In the genomic region with DNA sequence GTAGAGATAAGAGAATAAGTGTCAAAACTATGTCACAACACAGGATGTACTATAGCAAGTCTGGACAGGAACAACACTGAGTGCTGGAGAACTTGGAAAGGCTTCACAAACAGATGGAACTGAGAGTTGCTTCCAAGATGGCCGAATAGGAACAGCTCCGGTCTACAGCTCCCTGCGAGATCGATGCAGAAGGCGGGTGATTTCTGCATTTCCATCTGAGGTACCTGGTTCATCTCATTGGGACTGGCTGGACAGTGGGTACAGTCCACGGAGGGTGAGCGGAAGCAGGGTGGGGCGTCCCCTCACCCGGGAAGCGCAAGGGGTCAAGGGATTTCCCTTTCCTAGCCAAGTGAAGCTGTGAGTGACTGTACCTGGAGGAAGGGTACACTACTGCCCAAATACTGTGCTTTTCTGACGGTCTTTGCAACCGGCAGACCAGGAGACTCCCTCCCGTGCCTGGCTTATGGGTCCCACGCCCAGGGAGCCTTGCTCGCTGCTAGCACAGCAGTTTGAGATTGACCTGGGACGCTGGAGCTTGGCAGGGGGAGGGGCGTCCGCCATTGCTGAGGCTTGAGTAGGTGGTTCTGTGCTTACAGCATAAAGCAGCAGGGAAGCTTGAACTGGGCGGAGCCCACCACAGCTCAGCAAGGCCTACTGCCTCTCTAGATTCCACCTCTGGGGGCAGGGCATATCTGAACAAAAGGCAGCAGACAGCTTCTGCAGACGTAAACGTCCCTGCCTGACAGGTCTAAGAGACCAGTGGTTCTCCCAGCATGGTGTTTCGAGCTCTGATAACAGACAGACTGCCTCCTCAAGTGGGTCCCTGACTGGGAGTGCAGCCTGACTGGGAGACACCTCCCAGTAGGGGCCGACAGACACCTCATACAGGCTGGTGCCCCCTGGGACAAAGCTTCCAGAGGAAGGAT, we compare ENCODE assay signal across 19 cellular contexts. TPM values are rescaled to one million over a fixed set of nuclear protein-coding genes. Genes with fewer than 3 reads are reported as not detected.
DNase-seq lines count a peak whose midpoint lies in the region; ATAC-seq, FAIRE-seq and TF ChIP-seq lines count a peak whose summit lies in the region.
"Had no signal": no experiment of that assay in that cellular context is flagged by ENCODE, and none has a peak within 500 bp of the region (broad histone marks: within the 10 kb centered on the region; RNA-seq: fewer than 3 reads in every experiment).

No MANE protein-coding gene starts in this region.

- DNase-seq in HepG2 (ENCODE audit: low spot score) (peak; percentile 33), right lobe of liver (no peak), NCI-H510A (lab: John Stamatoyannopoulos, UW) (peak; percentile 71), mammary epithelial cell (peak; percentile 35), MM.1S (no peak), NCI-H774 (lab: John Stamatoyannopoulos, UW) (no peak), NCI-H2081 treated with DMSO at 0.1 percent for 48 hours (lab: John Stamatoyannopoulos, UW) (no peak)
- DNase-seq: activated CD4-positive, alpha-beta T cell treated with anti-CD3 and anti-CD28 coated beads, Interleukin-2, amount 50 U/mL, for 1 hour; activated T-cell treated with anti-CD3 and anti-CD28 coated beads, Interleukin-2, amount 50 U/mL, for 24 hours; amniotic stem cell; colonic mucosa; heart right ventricle; HFFc6; NCI-H524; SHP77; stimulated activated CD4-positive, alpha-beta T cell treated with anti-CD3 and anti-CD28 coated beads, Interleukin-12 subunit alpha, Interleukin-12 subunit beta, amount 100 ng/mL, for 4 hours; T-helper 9 cell had no signal

- H4K20me1 ChIP-seq in HepG2 (ENCODE audit: insufficient read depth, low read length) (peaks cover 9% of the 10 kb centered on the region; the same call in 1 of the 2 replicates), mammary epithelial cell (ENCODE audit: insufficient read depth, low read length) (no peaks in the 10 kb centered on the region), MM.1S (ENCODE audit: insufficient read depth, low read length) (no peaks in the 10 kb centered on the region)

- TF ChIP-seq EP300 in HepG2 (IDR thresholded peaks at IDR 0.05; ENCODE audit: low read depth in 2 of 2, low read length in 2 of 2) (no peak), HepG2 (CRISPR knock-in tag; IDR thresholded peaks at IDR 0.05; ENCODE audit: borderline replicate concordance) (no peak)

- H3K9me3 ChIP-seq in HepG2 (ENCODE audit: low read length) (peaks cover 5% of the 10 kb centered on the region; the same call in 1 of the 2 replicates), right lobe of liver (no peaks in the 10 kb centered on the region), mammary epithelial cell (replicated peaks; ENCODE audit: insufficient read depth, low read length) (peaks cover 10% of the 10 kb centered on the region), MM.1S (replicated peaks; ENCODE audit: insufficient read depth, low read length) (no peaks in the 10 kb centered on the region)
- H3K9me3 ChIP-seq: colonic mucosa had no signal

- H3K4me1 ChIP-seq in HepG2 (ENCODE audit: insufficient read depth, low read length) (peaks cover 40% of the 10 kb centered on the region), right lobe of liver (peaks cover 0 to 40% (median 16%) of the 10 kb centered on the region in 4 donors), mammary epithelial cell (ENCODE audit: insufficient read depth, low read length) (peaks cover 11% of the 10 kb centered on the region), MM.1S (ENCODE audit: low read length) (peaks cover 3% of the 10 kb centered on the region)
- H3K4me1 ChIP-seq: colonic mucosa, parathyroid adenoma had no signal

- H3K36me3 ChIP-seq in HepG2 (replicated peaks in 1 of 2; ENCODE audit: control insufficient read depth in 1 of 2, insufficient read depth in 2 of 2, low read length in 2 of 2) (no peaks in the 10 kb centered on the region), right lobe of liver (no peaks in the 10 kb centered on the region), mammary epithelial cell (ENCODE audit: insufficient read depth, low read length) (no peaks in the 10 kb centered on the region), MM.1S (replicated peaks; ENCODE audit: insufficient read depth, low read length) (no peaks in the 10 kb centered on the region)
- H3K36me3 ChIP-seq: colonic mucosa had no signal

- TF ChIP-seq POLR2A in HepG2 (IDR thresholded peaks at IDR 0.05; ENCODE audit: insufficient read depth in 1 of 2, low read depth in 2 of 2, low read length in 2 of 2) (no peak), right lobe of liver (IDR thresholded peaks at IDR 0.05) (no peak)

- H3K4me3 ChIP-seq in HepG2 (replicated peaks in 1 of 3; ENCODE audit: insufficient read depth in 1 of 3, low read depth in 2 of 3, low read length in 3 of 3) = peak overlapping the region in 1 of 3 experiments; percentile 26; a peak in 2 of 6 replicates
- H3K4me3 ChIP-seq in right lobe of liver = no peak overlapping the region
- no peak overlapping the region for H3K4me3 ChIP-seq in mammary epithelial cell (replicated peaks in 1 of 3; ENCODE audit: insufficient read depth in 1 of 3, low read depth in 2 of 3, low read length in 3 of 3)
- H3K4me3 ChIP-seq in MM.1S (ENCODE audit: low read length) = no peak overlapping the region
- H3K4me3 ChIP-seq: colonic mucosa, heart right ventricle had no signal

- intact Hi-C loops in HepG2 (cut with micrococcal nuclease; ENCODE audit: unreplicated experiment) (loop anchor here (10.0 kb wide), 1 partner anchor 131 kb away; no protein-coding TSS in a partner anchor), right lobe of liver (cut with DNase I) (no loop called here), mammary epithelial cell (cut with micrococcal nuclease) (no loop called here)

- H3K9ac ChIP-seq in HepG2 (ENCODE audit: insufficient read depth, low read depth, low read length) (peak overlapping the region; percentile 6; the same call in 1 of the 2 replicates), mammary epithelial cell (ENCODE audit: insufficient read depth, low read length) (no peak overlapping the region), MM.1S (ENCODE audit: low read length) (no peak overlapping the region)
- H3K9ac ChIP-seq: parathyroid adenoma had no signal

- in situ Hi-C loops in HepG2 (cut with HindIII; ENCODE audit: extremely low pct_ligation_motif_present, low pct_unique_long_range_greater_than_20kb) = no loop called here
- in situ Hi-C loops in mammary epithelial cell (cut with MboI; ENCODE audit: low sequenced_read_pairs in 2 of 2) = no loop called here

- WGBS in HepG2 (ENCODE audit: low lambda C conversion rate) = 95% methylated on average over 9 of the region's 23 CpGs
- 89% methylated on average over 5 of the region's 23 CpGs for whole genome bisulfite sequencing in right lobe of liver (ENCODE audit: insufficient coverage, low coverage, low lambda C conversion rate, missing lambda C conversion rate)
- 92% methylated on average over 15 of the region's 23 CpGs for WGBS in mammary epithelial cell (ENCODE audit: low coverage, missing lambda C conversion rate)

- ATAC-seq in HepG2 = peak; percentile 90
- no peak for ATAC-seq in right lobe of liver
- no peak for ATAC-seq in GM18519 (IDR thresholded peaks at IDR 0.05; ENCODE audit: low FRiP score, unreplicated experiment)

- H3K9me2 ChIP-seq in MM.1S (replicated peaks; ENCODE audit: insufficient read depth, low read length) = no peaks in the 10 kb centered on the region

- FAIRE-seq in HepG2 (lab: Jason Lieb, UNC) = no peak

- dilution Hi-C loops in mammary epithelial cell (cut with HindIII; ENCODE audit: low sequenced_read_pairs) = no loop called here

- TF ChIP-seq CTCF in HepG2 (CRISPR knock-in tag; IDR thresholded peaks at IDR 0.05) (peak; percentile 53), right lobe of liver (IDR thresholded peaks at IDR 0.05) (no peak), mammary epithelial cell (conservative IDR thresholded peaks at IDR 0.05 in 1 of 2, IDR thresholded peaks at IDR 0.05 in 1 of 2; ENCODE audit: extremely low read depth in 1 of 2, insufficient read depth in 1 of 2, low read depth in 1 of 2, low read length in 2 of 2) (no peak), MM.1S (IDR thresholded peaks at IDR 0.05; ENCODE audit: low read length) (no peak)

- POLR2A ChIA-PET in HepG2 (lab: Yijun Ruan, JAX) = interaction anchor here (0.7 to 1.2 kb wide), 4 partner anchors 9 to 134 kb away, joined by 3 read pairs; a partner anchor contains a TSS

- peak overlapping the region; percentile 13 for H3K27ac ChIP-seq in HepG2 (ENCODE audit: extremely low read length, insufficient read depth, low read length)
- no peak overlapping the region for H3K27ac ChIP-seq in right lobe of liver
- no peak overlapping the region for H3K27ac ChIP-seq in mammary epithelial cell (ENCODE audit: insufficient read depth, low read depth, low read length)
- no peak overlapping the region for H3K27ac ChIP-seq in MM.1S (ENCODE audit: low read length)
- H3K27ac ChIP-seq: colonic mucosa, heart right ventricle, parathyroid adenoma had no signal

- H3K79me2 ChIP-seq in HepG2 (ENCODE audit: insufficient read depth, low read length) (peaks cover 64% of the 10 kb centered on the region), mammary epithelial cell (ENCODE audit: insufficient read depth, low read length) (peaks cover 87% of the 10 kb centered on the region), MM.1S (ENCODE audit: low read length) (peaks cover 26% of the 10 kb centered on the region)

- no peak overlapping the region for H2AFZ ChIP-seq in HepG2 (ENCODE audit: low read length)
- H2AFZ ChIP-seq in mammary epithelial cell (ENCODE audit: low read depth, low read length) = no peak overlapping the region
- no peak overlapping the region for H2AFZ ChIP-seq in MM.1S (ENCODE audit: low read length)
- H2AFZ ChIP-seq: parathyroid adenoma had no signal

- BruUV-seq in HepG2 (replicated peaks; lab: Mats Ljungman, UMichigan) = no TSS peak
- no TSS peak for BruUV-seq in mammary epithelial cell (replicated peaks; lab: Mats Ljungman, UMichigan)

- H3K27me3 ChIP-seq in HepG2 (ENCODE audit: control insufficient read depth in 1 of 2, insufficient read depth in 2 of 2, low read length in 2 of 2) (no peaks in the 10 kb centered on the region), right lobe of liver (no peaks in the 10 kb centered on the region), mammary epithelial cell (ENCODE audit: insufficient read depth, low read length) (no peaks in the 10 kb centered on the region), MM.1S (replicated peaks; ENCODE audit: insufficient read depth, low read length) (no peaks in the 10 kb centered on the region)
- H3K27me3 ChIP-seq: colonic mucosa, heart right ventricle had no signal

- TF ChIP-seq RAD21 in HepG2 (CRISPR knock-in tag; IDR thresholded peaks at IDR 0.05) = peak; percentile 33; the same call in 1 of the 2 replicates

- H3K4me2 ChIP-seq in HepG2 (ENCODE audit: low read depth, low read length) (peak overlapping the region; percentile 58), mammary epithelial cell (ENCODE audit: insufficient read depth, low read depth, low read length) (peak overlapping the region; percentile 11), MM.1S (ENCODE audit: low read depth, low read length) (no peak overlapping the region)

- CTCF ChIA-PET in HepG2 (lab: Yijun Ruan, JAX; ENCODE audit: low intra/inter-chr PET ratio, low total read pairs) = no interaction called here
- CTCF ChIA-PET in mammary epithelial cell (lab: Charles Lee; ENCODE audit: low non-redundant PET) = no interaction called here

- no peaks in the 10 kb centered on the region; the same call in 1 of the 2 replicates for H3F3A ChIP-seq in MM.1S (ENCODE audit: insufficient read depth, low read length)

RNA-seq across cellular contexts. Expression of a gene that starts 46.0 kb away (rescaled TPM):
- 19.5 and 30.3 TPM in 2 replicates for total RNA-seq in HepG2 (2016; rRNA removed; fragmentation: Illumina TruSeq; extraction: Trizol)
- total RNA-seq in HepG2 (2016; cell fraction: cytosol; rRNA removed; fragmentation: Illumina TruSeq; extraction: Trizol; ENCODE audit: low read depth) = 32.9 and 33.8 TPM in 2 replicates
- 19.4 and 26.7 TPM in 2 replicates for total RNA-seq in HepG2 (2016; cell fraction: insoluble cytoplasmic fraction; rRNA removed; fragmentation: Illumina TruSeq; extraction: Trizol)
- 34.7 and 39.3 TPM in 2 replicates for total RNA-seq in HepG2 (2016; cell fraction: membrane; rRNA removed; fragmentation: Illumina TruSeq; extraction: Trizol)
- 16.5 and 17.7 TPM in 2 replicates for total RNA-seq in HepG2 (2016; cell fraction: nucleus; rRNA removed; fragmentation: Illumina TruSeq; extraction: Trizol)
- polyA plus RNA-seq in HepG2 (2011; rRNA removed) = 9.4 and 9.8 TPM in 2 replicates
- 3.9 and 6.2 TPM in 2 replicates for polyA plus RNA-seq in HepG2 (2011; cell fraction: cytosol; rRNA removed)
- 2.7 and 3.4 TPM in 2 replicates for polyA plus RNA-seq in HepG2 (2011; cell fraction: nucleus; rRNA removed)
- 16.6 and 18.8 TPM in 2 replicates for polyA plus RNA-seq in HepG2 (2012)
- 36.8 and 44.5 TPM in 2 replicates for polyA plus RNA-seq in HepG2 (2016; cell fraction: cytosol; fragmentation: Illumina TruSeq; extraction: Trizol; ENCODE audit: low read depth)
- 28.8 and 29.4 TPM in 2 replicates for polyA plus RNA-seq in HepG2 (2016; cell fraction: insoluble cytoplasmic fraction; fragmentation: Illumina TruSeq; extraction: Trizol; ENCODE audit: low read depth)
- 31.5 and 33.7 TPM in 2 replicates for polyA plus RNA-seq in HepG2 (2016; cell fraction: membrane; fragmentation: Illumina TruSeq; extraction: Trizol; ENCODE audit: low read depth)
- polyA plus RNA-seq in HepG2 (2016; cell fraction: nucleus; fragmentation: Illumina TruSeq; extraction: Trizol; ENCODE audit: insufficient read depth, low read depth) = 15.9 and 16.9 TPM in 2 replicates
- 4.2 and 6.1 TPM in 2 replicates for polyA minus RNA-seq in HepG2 (2011; rRNA and poly(A)+ RNA removed; ENCODE audit: low replicate concordance)
- polyA minus RNA-seq in HepG2 (2011; cell fraction: cytosol; rRNA and poly(A)+ RNA removed) = 9.5 and 11.3 TPM in 2 replicates
- 23.9 and 27.2 TPM in 2 replicates for polyA minus RNA-seq in HepG2 (2011; cell fraction: nucleus; rRNA and poly(A)+ RNA removed)
- total RNA-seq in right lobe of liver = 10 to 100 TPM; 11.5 to 25.4 (median 14.6) TPM
- 10 to 100 TPM; 19.7 to 22.3 TPM for total RNA-seq in mammary epithelial cell
- 6.1 TPM for polyA plus RNA-seq in mammary epithelial cell
- 4.9 TPM for polyA minus RNA-seq in mammary epithelial cell

Comparison
In these comparisons a context has a peak if more than half of its experiments do, and no peak if none do; other contexts are left out.
1. DNase-seq: peak in HepG2 (single experiment), NCI-H510A (single experiment) and mammary epithelial cell (single experiment); none in right lobe of liver (0 of 3), MM.1S (single experiment), NCI-H774 (single experiment) and NCI-H2081 treated with DMSO at 0.1 percent for 48 hours (single experiment).